ENCODE assay signal across 18 cellular contexts in the genomic region with DNA sequence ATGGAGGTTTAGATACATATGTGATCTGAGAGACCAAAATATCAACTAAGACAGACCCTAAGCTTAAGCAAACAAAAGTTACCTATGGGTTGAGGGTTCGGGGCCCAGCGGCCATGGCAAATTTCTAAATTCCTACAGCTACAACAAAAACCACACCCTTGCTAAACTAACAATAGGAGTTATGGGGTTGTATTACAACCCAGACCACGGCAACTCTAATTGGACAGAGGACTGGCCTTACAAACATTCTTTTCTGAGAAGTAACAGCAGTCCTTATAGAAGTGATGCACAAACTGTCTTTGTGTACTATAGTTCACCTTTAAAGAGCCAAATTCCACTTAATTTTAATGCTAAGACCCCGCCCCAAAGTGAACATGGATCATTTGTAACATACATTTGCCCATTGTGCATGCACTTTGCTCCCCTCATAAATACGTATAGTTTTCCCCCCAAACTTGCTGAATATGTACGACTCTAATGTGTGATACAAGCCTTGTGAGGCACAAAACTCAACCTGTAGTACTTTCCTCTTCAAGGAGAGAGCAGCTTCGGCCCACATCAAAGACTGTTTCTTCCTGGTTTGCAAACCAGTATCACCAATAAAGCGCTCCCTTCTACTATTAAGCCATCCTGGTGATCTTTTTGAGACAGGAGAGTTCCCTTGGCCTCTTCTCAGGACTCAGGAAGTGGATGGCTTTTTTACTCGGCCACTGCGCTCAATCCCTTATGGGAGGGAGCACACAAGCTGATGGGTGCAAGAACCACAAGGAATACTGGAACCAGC.
"Had no signal": no experiment of that assay in that cellular context is flagged by ENCODE, and none has a peak within 500 bp of the region (broad histone marks: within the 10 kb centered on the region; RNA-seq: fewer than 3 reads in every experiment).

No MANE protein-coding gene starts in this region.

- DNase-seq: activated CD4-positive, alpha-beta T cell treated with anti-CD3 and anti-CD28 coated beads for 4 hours; activated CD8-positive, alpha-beta memory T cell treated with anti-CD3 and anti-CD28 coated beads, Interleukin-2, amount 50 U/mL, for 48 hours; activated CD8-positive, alpha-beta T cell treated with anti-CD3 and anti-CD28 coated beads for 36 hours; activated naive CD4-positive, alpha-beta T cell treated with anti-CD3 and anti-CD28 coated beads for 36 hours; erythroblast; left cardiac atrium; naive thymus-derived CD8-positive, alpha-beta T cell; nucleus accumbens; sigmoid colon; stimulated activated CD4-positive, alpha-beta T cell treated with anti-CD3 and anti-CD28 coated beads, Interleukin-2, amount 100 ng/mL, for 48 hours; testis; uterus; WERI-Rb-1 had no signal

- H3K27me3 ChIP-seq: sigmoid colon, testis, uterus had no signal

- H3K9me3 ChIP-seq: sigmoid colon, testis, uterus had no signal

- H3K4me3 Mint-ChIP-seq: activated CD8-positive, alpha-beta T cell treated with anti-CD3 and anti-CD28 coated beads for 36 hours; activated naive CD4-positive, alpha-beta T cell treated with anti-CD3 and anti-CD28 coated beads for 36 hours; central memory CD8-positive, alpha-beta T cell; dendritic cell treated with granulocyte-macrophage colony-stimulating factor and Interleukin-4, amounts not matched to agents 40 ng/mL and 50 ng/mL, for 4 days; naive thymus-derived CD8-positive, alpha-beta T cell; stimulated activated naive CD8-positive, alpha-beta T cell treated with anti-CD3 and anti-CD28 coated beads, Interleukin-15, Interleukin-2, amounts not matched to agents 100 ng/mL and 50 ng/mL, for 24 hours had no signal

- H3K27ac ChIP-seq: testis, uterus, WERI-Rb-1 had no signal

- H3K27ac Mint-ChIP-seq: activated CD8-positive, alpha-beta T cell treated with anti-CD3 and anti-CD28 coated beads for 36 hours; activated naive CD4-positive, alpha-beta T cell treated with anti-CD3 and anti-CD28 coated beads for 36 hours; dendritic cell treated with granulocyte-macrophage colony-stimulating factor and Interleukin-4, amounts not matched to agents 40 ng/mL and 50 ng/mL, for 4 days; naive thymus-derived CD8-positive, alpha-beta T cell; progenitor cell of endocrine pancreas; stimulated activated naive CD8-positive, alpha-beta T cell treated with anti-CD3 and anti-CD28 coated beads, Interleukin-15, Interleukin-2, amounts not matched to agents 100 ng/mL and 50 ng/mL, for 24 hours had no signal

- H3K4me3 ChIP-seq: lung, uterus had no signal

- H3K36me3 Mint-ChIP-seq: naive thymus-derived CD8-positive, alpha-beta T cell had no signal

- H3K4me1 ChIP-seq: testis, uterus had no signal

- ATAC-seq: activated CD8-positive, alpha-beta T cell treated with anti-CD3 and anti-CD28 coated beads for 36 hours; naive thymus-derived CD8-positive, alpha-beta T cell had no signal

- H3K27me3 Mint-ChIP-seq: activated CD8-positive, alpha-beta T cell treated with anti-CD3 and anti-CD28 coated beads for 36 hours; central memory CD8-positive, alpha-beta T cell; dendritic cell treated with granulocyte-macrophage colony-stimulating factor and Interleukin-4, amounts not matched to agents 40 ng/mL and 50 ng/mL, for 4 days; naive thymus-derived CD8-positive, alpha-beta T cell; stimulated activated naive CD8-positive, alpha-beta T cell treated with anti-CD3 and anti-CD28 coated beads, Interleukin-15, Interleukin-2, amounts not matched to agents 100 ng/mL and 50 ng/mL, for 24 hours had no signal

- H3K36me3 ChIP-seq: sigmoid colon, uterus, WERI-Rb-1 had no signal
